8 cellular contexts compared by ENCODE assay signal in the genomic region with DNA sequence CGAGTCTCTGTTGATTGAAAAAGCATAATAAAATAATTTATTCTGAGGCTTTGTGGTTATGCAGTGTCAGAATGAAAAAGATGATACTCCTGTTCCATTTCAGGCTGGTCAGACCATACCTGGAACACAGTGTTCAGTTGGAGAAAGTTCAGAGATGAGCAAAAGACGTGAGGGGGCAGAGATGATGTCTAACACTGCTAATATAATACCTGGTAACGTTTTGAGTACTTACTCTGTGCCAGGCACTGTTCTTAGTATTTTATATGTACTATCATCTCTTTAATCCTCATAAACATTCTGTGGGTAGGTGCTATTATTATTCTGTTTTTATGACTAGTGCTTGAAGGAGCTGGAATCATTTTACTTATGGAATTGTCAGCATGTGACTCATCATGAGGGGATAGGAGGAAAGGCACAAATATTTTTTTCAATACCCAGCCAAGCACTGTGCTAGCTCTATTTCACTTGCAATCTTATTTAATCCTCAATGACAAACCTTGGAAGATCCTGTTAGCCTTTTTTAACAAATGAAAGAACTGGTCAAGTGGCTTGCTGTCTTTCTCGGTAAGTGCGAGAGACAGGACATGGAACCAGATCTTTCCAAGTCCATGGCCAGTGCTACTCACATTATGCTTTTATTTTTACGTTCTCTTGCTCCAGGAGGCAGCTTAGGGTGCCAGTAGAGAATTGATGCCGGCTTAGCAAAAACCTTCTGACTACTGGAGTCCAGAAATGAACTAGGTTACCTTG. TPM values are rescaled to one million over a fixed set of nuclear protein-coding genes. Genes with fewer than 3 reads are reported as not detected.
DNase-seq lines count a peak whose midpoint lies in the region; ATAC-seq and TF ChIP-seq lines count a peak whose summit lies in the region.

No MANE protein-coding gene starts in this region.

- H3K4me3 ChIP-seq in cardiac fibroblast (replicated peaks in 1 of 2; ENCODE audit: low read depth in 2 of 2, low read length in 2 of 2), result no peak overlapping the region

- ATAC-seq in activated CD4-positive, alpha-beta T cell treated with anti-CD3 and anti-CD28 coated beads for 36 hours, result peak; percentile 95
- ATAC-seq in naive B cell (ENCODE audit: low read depth in 2 of 2) (no peak), HG02678 (IDR thresholded peaks at IDR 0.05; ENCODE audit: unreplicated experiment) (no peak)

- DNase-seq in activated CD4-positive, alpha-beta T cell treated with anti-CD3 and anti-CD28 coated beads for 36 hours, result peak; percentile 61
- no peak for DNase-seq in activated CD4-positive, alpha-beta T cell treated with anti-CD3 and anti-CD28 coated beads, Interleukin-2, amount 50 U/mL, for 4 hours
- peak; percentile 91 for DNase-seq in LHCN-M2 (ENCODE audit: low read depth)
- peak; percentile 75 to 87 for DNase-seq in cardiac fibroblast (ENCODE audit: low read depth in 2 of 2)
- DNase-seq in naive B cell, result no peak
- no peak for DNase-seq in NK-92 treated with Interleukin-12 subunit alpha and Interleukin-12 subunit beta, amount 100 ng/mL, for 24 hours (lab: John Stamatoyannopoulos, UW)
- DNase-seq in COR-L47 (lab: John Stamatoyannopoulos, UW), result no peak

- TF ChIP-seq CTCF in cardiac fibroblast (IDR thresholded peaks at IDR 0.05; ENCODE audit: low read depth, low read length), result no peak

- H3K4me1 Mint-ChIP-seq in activated CD4-positive, alpha-beta T cell treated with anti-CD3 and anti-CD28 coated beads for 36 hours, result peaks cover 79% of the 10 kb centered on the region
- peaks cover 48 to 78% (median 57%) of the 10 kb centered on the region in 3 donors for H3K4me1 Mint-ChIP-seq in naive B cell

- H3K9me3 Mint-ChIP-seq in activated CD4-positive, alpha-beta T cell treated with anti-CD3 and anti-CD28 coated beads for 36 hours (ENCODE audit: low read depth), result peaks cover 5% of the 10 kb centered on the region
- H3K9me3 Mint-ChIP-seq in naive B cell, result peaks cover 0 to 2% (median 0%) of the 10 kb centered on the region in 7 donors

- peaks cover 17% of the 10 kb centered on the region for H3K36me3 Mint-ChIP-seq in activated CD4-positive, alpha-beta T cell treated with anti-CD3 and anti-CD28 coated beads for 36 hours (ENCODE audit: low read depth)
- H3K36me3 Mint-ChIP-seq in naive B cell, result no peaks in the 10 kb centered on the region

- H3K4me3 Mint-ChIP-seq in activated CD4-positive, alpha-beta T cell treated with anti-CD3 and anti-CD28 coated beads for 36 hours, result peak overlapping the region; percentile 47
- H3K4me3 Mint-ChIP-seq in naive B cell, result peak overlapping the region in 3 of 8 donors; percentile 3 to 25 (median 9)

- POLR2A ChIA-PET in activated CD4-positive, alpha-beta T cell treated with anti-CD3 and anti-CD28 coated beads for 36 hours (lab: Charles Lee), result interaction anchor here (0.6 to 1.1 kb wide), 7 partner anchors 12 to 405 kb away, joined by 3 to 5 read pairs (median 3); a partner anchor contains a TSS

- H3K27ac Mint-ChIP-seq in activated CD4-positive, alpha-beta T cell treated with anti-CD3 and anti-CD28 coated beads for 36 hours, result peak overlapping the region; percentile 93
- H3K27ac Mint-ChIP-seq in naive B cell, result peak overlapping the region in 5 of 6 donors; percentile 34 to 89 (median 60)

- CTCF ChIA-PET in activated CD4-positive, alpha-beta T cell treated with anti-CD3 and anti-CD28 coated beads for 36 hours (lab: Charles Lee), result interaction anchor here (0.9 to 2.6 kb wide), 3 partner anchors 12 to 99 kb away, joined by 3 to 10 read pairs (median 5); no protein-coding TSS in a partner anchor

- intact Hi-C loops in activated CD4-positive, alpha-beta T cell treated with anti-CD3 and anti-CD28 coated beads for 36 hours (cut with DNase I, micrococcal nuclease), result loop anchor here (1.0 to 5.0 kb wide), 11 partner anchors 12 to 528 kb away; a partner anchor contains a TSS

- H3K27me3 Mint-ChIP-seq in activated CD4-positive, alpha-beta T cell treated with anti-CD3 and anti-CD28 coated beads for 36 hours, result no peaks in the 10 kb centered on the region
- no peaks in the 10 kb centered on the region for H3K27me3 Mint-ChIP-seq in naive B cell

RNA-seq across cellular contexts. Expression of a gene that starts 31.9 kb away (rescaled TPM):
- total RNA-seq in activated CD4-positive, alpha-beta T cell treated with anti-CD3 and anti-CD28 coated beads for 36 hours, result 100 to 1,000 TPM; 181 to 334 TPM
- 203 and 217 TPM in 2 replicates for total RNA-seq in LHCN-M2 (2014; rRNA removed)
- 122 TPM for polyA plus RNA-seq in LHCN-M2 (2012)
- polyA plus RNA-seq in naive B cell (ENCODE audit: low read depth in 6 of 6), result 100 to 1,000 TPM in 5 of 6 donors, 10 to 100 TPM in 1; 96.5 to 182 (median 158) TPM

Comparison
In these comparisons a context has a peak if more than half of its experiments do, and no peak if none do; other contexts are left out.
1. DNase-seq: peak in activated CD4-positive, alpha-beta T cell treated with anti-CD3 and anti-CD28 coated beads for 36 hours (single experiment), LHCN-M2 (single experiment) and cardiac fibroblast (2 of 2); none in activated CD4-positive, alpha-beta T cell treated with anti-CD3 and anti-CD28 coated beads, Interleukin-2, amount 50 U/mL, for 4 hours (0 of 2), naive B cell (single experiment), NK-92 treated with Interleukin-12 subunit alpha and Interleukin-12 subunit beta, amount 100 ng/mL, for 24 hours (single experiment) and COR-L47 (single experiment).